ENCODE assay signal across 6 cellular contexts in the genomic region with DNA sequence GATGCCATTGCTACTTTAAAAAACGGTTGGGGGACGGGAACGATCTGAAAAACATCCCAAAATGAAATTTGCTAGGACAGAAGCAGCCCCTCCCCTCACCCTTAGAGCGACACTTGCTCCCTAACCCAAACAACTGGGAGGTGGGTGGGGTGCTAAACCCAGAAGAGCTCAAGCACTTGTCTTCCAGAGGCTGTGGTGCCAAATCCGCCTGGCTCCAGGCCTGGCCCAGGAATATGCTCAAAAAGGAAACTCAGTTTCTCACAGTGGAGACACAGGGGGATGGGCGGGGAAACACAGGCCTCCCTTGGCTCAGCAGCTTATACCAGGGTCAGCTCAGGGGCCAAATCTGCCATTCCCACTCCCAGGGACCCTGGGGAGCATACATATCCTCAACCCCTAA.
DNase-seq lines count a peak whose midpoint lies in the region; ATAC-seq lines count a peak whose summit lies in the region.

No MANE protein-coding gene starts in this region.

- no peak for DNase-seq in adipocyte (ENCODE audit: low read depth)
- peak; percentile 60 for DNase-seq in midbrain (lab: John Stamatoyannopoulos, UW)
- no peak for DNase-seq in OCI-M2 (lab: John Stamatoyannopoulos, UW; ENCODE audit: unreplicated experiment)

- no peaks in the 10 kb centered on the region for H3K27me3 ChIP-seq in adipocyte (replicated peaks; ENCODE audit: control insufficient read depth, insufficient read depth, low read length)

- no peak for ATAC-seq in HG03108 (IDR thresholded peaks at IDR 0.05; ENCODE audit: unreplicated experiment)
- no peak for ATAC-seq in activated CD4-positive, CD25-positive, alpha-beta regulatory T cell treated with anti-CD3 and anti-CD28 coated beads, Interleukin-2, amount 50 U/mL, for 24 hours

- H3K9me3 ChIP-seq in ES-I3 (ENCODE audit: control insufficient read depth, insufficient read depth, low read length) (no peaks in the 10 kb centered on the region), adipocyte (ENCODE audit: control insufficient read depth, low read length) (no peaks in the 10 kb centered on the region)

- H3K4me1 ChIP-seq in ES-I3 (ENCODE audit: insufficient read depth, low read length) (peaks cover 12% of the 10 kb centered on the region), adipocyte (ENCODE audit: control insufficient read depth, insufficient read depth, low read length) (peaks cover 26% of the 10 kb centered on the region)

- H3K4me3 ChIP-seq in adipocyte (ENCODE audit: low read length), result peak overlapping the region; percentile 87

- H3K36me3 ChIP-seq in ES-I3 (ENCODE audit: insufficient read depth, low read length) (no peaks in the 10 kb centered on the region), adipocyte (ENCODE audit: control insufficient read depth, insufficient read depth, low read length, severe bottlenecking) (peaks cover 4% of the 10 kb centered on the region)

- H3K9ac ChIP-seq in ES-I3 (ENCODE audit: low read depth, low read length) (peak overlapping the region; percentile 64; the same call in 1 of the 2 replicates), adipocyte (ENCODE audit: low read length) (peak overlapping the region; percentile 86)
